Comparison of ENCODE assay signal across 8 cellular contexts in the genomic region with DNA sequence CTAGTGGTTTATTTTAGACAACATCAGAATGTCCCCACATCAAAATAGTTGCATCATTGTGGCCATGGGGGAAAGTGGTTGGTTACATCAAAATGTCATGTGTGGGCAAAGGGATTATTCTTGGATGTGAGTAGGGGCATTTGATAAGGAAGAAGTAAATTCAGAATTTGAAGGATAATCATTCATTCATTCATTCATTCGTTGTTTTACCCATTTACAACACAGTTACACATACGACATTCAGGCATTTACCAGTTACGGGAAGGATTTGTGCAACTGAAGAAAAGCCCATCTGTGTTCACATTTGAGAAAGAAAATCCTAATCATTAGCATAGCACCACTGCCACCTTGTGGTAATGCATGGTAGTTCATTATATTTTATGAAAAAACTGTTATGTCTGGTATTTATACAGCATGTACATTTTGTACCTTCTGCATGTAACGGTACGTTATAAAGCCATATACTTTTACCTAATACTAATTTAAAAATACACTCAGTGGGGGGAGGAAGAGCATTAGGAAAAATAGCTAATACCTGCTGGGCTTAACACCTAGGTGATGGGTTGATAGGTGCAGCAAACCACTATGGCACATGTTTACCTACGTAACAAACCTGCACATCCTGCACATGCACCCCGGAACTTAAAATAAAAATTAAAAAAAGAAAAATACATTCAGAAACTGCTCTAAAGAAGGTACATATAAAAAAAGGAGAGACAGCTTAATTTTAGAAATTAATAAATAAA.
DNase-seq lines count a peak whose midpoint lies in the region; ATAC-seq and TF ChIP-seq lines count a peak whose summit lies in the region.

No MANE protein-coding gene starts in this region.

- DNase-seq in DMS114 treated with DMSO at 0.1 percent for 48 hours (lab: John Stamatoyannopoulos, UW; ENCODE audit: unreplicated experiment) (peak; percentile 37), HEK293T (ENCODE audit: extremely low spot score) (peak; percentile 48), NCI-H526 treated with DMSO at 0.1 percent for 48 hours (lab: John Stamatoyannopoulos, UW) (peak; percentile 58), glomerular visceral epithelial cell (ENCODE audit: extremely low spot score) (peak; percentile 85), retina (peak; percentile 49), amniotic stem cell (lab: John Stamatoyannopoulos, UW) (no peak)
- peak; percentile 17 for DNase-seq in activated T-helper 1 cell treated with anti-CD3 and anti-CD28 coated beads, Interleukin-12 subunit alpha, Interleukin-12 subunit beta, Interleukin-2, Interleukin-4 antibody, amounts not matched to agents 30 ng/mL and 10 ng/mL and 1 ng/mL, durations not matched to agents 14 hours and 24 hours and 36 hours (ENCODE audit: low spot score)

- no peaks in the 10 kb centered on the region for H3K27me3 Mint-ChIP-seq in activated T-helper 1 cell treated with anti-CD3 and anti-CD28 coated beads, Interleukin-12 subunit alpha, Interleukin-12 subunit beta, Interleukin-2, Interleukin-4 antibody, amounts not matched to agents 30 ng/mL and 10 ng/mL and 1 ng/mL, durations not matched to agents 14 hours and 24 hours and 36 hours (ENCODE audit: insufficient read depth)

- POLR2A ChIA-PET in HEK293T (lab: Yijun Ruan, JAX) = no interaction called here

- no peak overlapping the region for H3K4me3 Mint-ChIP-seq in activated T-helper 1 cell treated with anti-CD3 and anti-CD28 coated beads, Interleukin-12 subunit alpha, Interleukin-12 subunit beta, Interleukin-2, Interleukin-4 antibody, amounts not matched to agents 30 ng/mL and 10 ng/mL and 1 ng/mL, durations not matched to agents 14 hours and 24 hours and 36 hours

- no peak for ATAC-seq in HG03159 (IDR thresholded peaks at IDR 0.05; ENCODE audit: unreplicated experiment)

- H3K36me3 Mint-ChIP-seq in activated T-helper 1 cell treated with anti-CD3 and anti-CD28 coated beads, Interleukin-12 subunit alpha, Interleukin-12 subunit beta, Interleukin-2, Interleukin-4 antibody, amounts not matched to agents 30 ng/mL and 10 ng/mL and 1 ng/mL, durations not matched to agents 14 hours and 24 hours and 36 hours (ENCODE audit: low read depth) = no peaks in the 10 kb centered on the region

- no peaks in the 10 kb centered on the region for H3K9me3 Mint-ChIP-seq in activated T-helper 1 cell treated with anti-CD3 and anti-CD28 coated beads, Interleukin-12 subunit alpha, Interleukin-12 subunit beta, Interleukin-2, Interleukin-4 antibody, amounts not matched to agents 30 ng/mL and 10 ng/mL and 1 ng/mL, durations not matched to agents 14 hours and 24 hours and 36 hours

- CTCF ChIA-PET in HEK293T (lab: Yijun Ruan, JAX) = no interaction called here

- intact Hi-C loops in activated T-helper 1 cell treated with anti-CD3 and anti-CD28 coated beads, Interleukin-12 subunit alpha, Interleukin-12 subunit beta, Interleukin-2, Interleukin-4 antibody, amounts not matched to agents 30 ng/mL and 10 ng/mL and 1 ng/mL, durations not matched to agents 14 hours and 24 hours and 36 hours (cut with micrococcal nuclease) = loop anchor here (1.0 to 5.0 kb wide), 5 partner anchors 63 to 757 kb away; partner anchors contain the start of genes DGKH and RGCC

- H3K4me1 Mint-ChIP-seq in activated T-helper 1 cell treated with anti-CD3 and anti-CD28 coated beads, Interleukin-12 subunit alpha, Interleukin-12 subunit beta, Interleukin-2, Interleukin-4 antibody, amounts not matched to agents 30 ng/mL and 10 ng/mL and 1 ng/mL, durations not matched to agents 14 hours and 24 hours and 36 hours (ENCODE audit: low read depth) = peaks cover 18% of the 10 kb centered on the region

- H3K27ac Mint-ChIP-seq in activated T-helper 1 cell treated with anti-CD3 and anti-CD28 coated beads, Interleukin-12 subunit alpha, Interleukin-12 subunit beta, Interleukin-2, Interleukin-4 antibody, amounts not matched to agents 30 ng/mL and 10 ng/mL and 1 ng/mL, durations not matched to agents 14 hours and 24 hours and 36 hours = no peak overlapping the region

TF ChIP-seq in HEK293T, 16 proteins besides CTCF, POLR2A, EP300 and RAD21:
- TF ChIP-seq BHLHE40 (IDR thresholded peaks at IDR 0.05; ENCODE audit: borderline replicate concordance) = no peak
- 0 out of 2 replicates have a peak, but pooled peaks have one; percentile 56 for TF ChIP-seq ZNF384 (IDR thresholded peaks at IDR 0.05)
